8 cellular contexts compared by ENCODE assay signal in genomic region chr18:77102246-77103040, GRCh38. TPM values are rescaled to one million over a fixed set of nuclear protein-coding genes. Genes with fewer than 3 reads are reported as not detected.
DNase-seq lines count a peak whose midpoint lies in the region; ATAC-seq, FAIRE-seq and TF ChIP-seq lines count a peak whose summit lies in the region.

No MANE protein-coding gene starts in this region.

- peaks cover 84% of the 10 kb centered on the region for H3K36me3 Mint-ChIP-seq in stimulated activated effector memory CD8-positive, alpha-beta T cell treated with anti-CD3 and anti-CD28 coated beads, Interleukin-12 subunit alpha, Interleukin-12 subunit beta, amount 100 ng/mL, for 72 hours

- H3K4me3 Mint-ChIP-seq in stimulated activated effector memory CD8-positive, alpha-beta T cell treated with anti-CD3 and anti-CD28 coated beads, Interleukin-12 subunit alpha, Interleukin-12 subunit beta, amount 100 ng/mL, for 72 hours, result peak overlapping the region; percentile 80

- DNase-seq in A172 (ENCODE audit: low spot score) (peak; percentile 23), GM18507 (ENCODE audit: extremely low spot score, insufficient read length, low read depth) (no peak), SJSA1 (ENCODE audit: low read depth in 1 of 2, low spot score in 2 of 2) (peak in 1 of 2 experiments; percentile 69), fibroblast of pulmonary artery (ENCODE audit: low read depth) (peak; percentile 72), superior temporal gyrus (ENCODE audit: extremely low spot score) (no peak)
- DNase-seq in stimulated activated effector memory CD8-positive, alpha-beta T cell treated with anti-CD3 and anti-CD28 coated beads, Interleukin-12 subunit alpha, Interleukin-12 subunit beta, amount 100 ng/mL, for 72 hours (ENCODE audit: low spot score in 2 of 2), result no peak
- no peak for DNase-seq in stimulated activated CD4-positive, alpha-beta T cell treated with anti-CD3 and anti-CD28 coated beads, Interleukin-4, amount 100 ng/mL, for 1 hour

- no peaks in the 10 kb centered on the region for H3K36me3 ChIP-seq in SJSA1

- peak; percentile 85 for ATAC-seq in HG02938 (IDR thresholded peaks at IDR 0.05; ENCODE audit: unreplicated experiment)
- peak; percentile 82 for ATAC-seq in stimulated activated effector memory CD8-positive, alpha-beta T cell treated with anti-CD3 and anti-CD28 coated beads, Interleukin-12 subunit alpha, Interleukin-12 subunit beta, amount 100 ng/mL, for 72 hours

- TF ChIP-seq CTCF in fibroblast of pulmonary artery (IDR thresholded peaks at IDR 0.05; ENCODE audit: low read length, missing control alignments), result no peak

- H3K9me3 ChIP-seq in SJSA1 (replicated peaks), result no peaks in the 10 kb centered on the region

- H3K4me3 ChIP-seq in SJSA1, result no peak overlapping the region
- peak overlapping the region; percentile 26 for H3K4me3 ChIP-seq in fibroblast of pulmonary artery (replicated peaks; ENCODE audit: low read depth, low read length)

- H3K27me3 ChIP-seq in SJSA1 (replicated peaks), result no peaks in the 10 kb centered on the region

- peaks cover 3% of the 10 kb centered on the region for H3K9me3 Mint-ChIP-seq in stimulated activated effector memory CD8-positive, alpha-beta T cell treated with anti-CD3 and anti-CD28 coated beads, Interleukin-12 subunit alpha, Interleukin-12 subunit beta, amount 100 ng/mL, for 72 hours

- H3K27ac Mint-ChIP-seq in stimulated activated effector memory CD8-positive, alpha-beta T cell treated with anti-CD3 and anti-CD28 coated beads, Interleukin-12 subunit alpha, Interleukin-12 subunit beta, amount 100 ng/mL, for 72 hours, result peak overlapping the region; percentile 96

- peak; percentile 97 for FAIRE-seq in GM18507 (lab: Jason Lieb, UNC)

- peaks cover 90% of the 10 kb centered on the region for H3K4me1 Mint-ChIP-seq in stimulated activated effector memory CD8-positive, alpha-beta T cell treated with anti-CD3 and anti-CD28 coated beads, Interleukin-12 subunit alpha, Interleukin-12 subunit beta, amount 100 ng/mL, for 72 hours

- peaks cover 51% of the 10 kb centered on the region for H3K4me1 ChIP-seq in SJSA1 (replicated peaks)

- peak overlapping the region; percentile 91 for H3K27ac ChIP-seq in SJSA1

RNA-seq across cellular contexts. Expression of gene MBP, which starts 30.1 kb away (rescaled TPM):
- not detected in 2 replicates for total RNA-seq in A172 (2014; rRNA removed; shearing (Covaris generic))
- not detected in 2 replicates for total RNA-seq in SJSA1 (2014; rRNA removed; shearing (Covaris generic))

Comparison
In these comparisons a context has a peak if more than half of its experiments do, and no peak if none do; other contexts are left out.
1. DNase-seq: peak in A172 (single experiment) and fibroblast of pulmonary artery (single experiment); none in GM18507 (single experiment), stimulated activated effector memory CD8-positive, alpha-beta T cell treated with anti-CD3 and anti-CD28 coated beads, Interleukin-12 subunit alpha, Interleukin-12 subunit beta, amount 100 ng/mL, for 72 hours (0 of 2), superior temporal gyrus (single experiment) and stimulated activated CD4-positive, alpha-beta T cell treated with anti-CD3 and anti-CD28 coated beads, Interleukin-4, amount 100 ng/mL, for 1 hour (single experiment).